11 cellular contexts compared by ENCODE assay signal in the genomic region with DNA sequence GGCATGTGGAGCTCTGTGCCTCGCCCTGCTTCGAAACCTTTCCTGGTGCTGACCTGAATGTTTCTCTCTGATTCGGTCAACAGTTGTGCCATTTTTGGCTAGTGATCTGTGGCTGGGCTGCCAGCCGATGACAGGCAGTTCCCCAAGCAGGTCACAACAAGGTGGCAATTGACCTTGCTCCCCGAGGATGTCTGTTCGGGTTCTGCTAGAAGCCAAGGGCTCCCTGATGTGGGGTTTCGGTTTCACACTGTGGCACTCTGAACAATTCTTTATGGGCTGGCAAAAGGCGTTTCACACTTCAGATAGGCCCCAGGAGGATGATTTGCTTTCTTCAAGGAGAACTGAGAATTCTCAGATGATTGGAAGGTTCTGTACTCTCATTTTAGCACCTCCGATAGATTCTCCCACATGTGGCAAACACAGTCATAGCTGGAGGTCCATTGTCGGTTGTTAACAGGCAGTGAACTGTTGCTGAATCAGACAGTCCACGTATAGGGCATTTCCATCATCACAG.
DNase-seq lines count a peak whose midpoint lies in the region; ATAC-seq lines count a peak whose summit lies in the region.
"Had no signal": no experiment of that assay in that cellular context is flagged by ENCODE, and none has a peak within 500 bp of the region (broad histone marks: within the 10 kb centered on the region; RNA-seq: fewer than 3 reads in every experiment).

No MANE protein-coding gene starts in this region.

- no peak for DNase-seq in Right ventricle myocardium superior
- DNase-seq in cardiac septum (ENCODE audit: low spot score) = no peak
- DNase-seq in NCI-H1930 (lab: John Stamatoyannopoulos, UW) = no peak
- no peak for DNase-seq in NCI-H1417 treated with DMSO at 0.1 percent for 48 hours (lab: John Stamatoyannopoulos, UW)
- DNase-seq in DMS114 treated with DMSO at 0.1 percent for 48 hours (lab: John Stamatoyannopoulos, UW; ENCODE audit: unreplicated experiment) = no peak
- DNase-seq: NCI-H1092, tibial artery had no signal

- peaks cover 16% of the 10 kb centered on the region for H3K27me3 Mint-ChIP-seq in stimulated activated memory B cell treated with anti-CD40 and anti-IgM and Interleukin-4, amounts not matched to agents 10 μg/mL and 1 μg/mL and 100 μg/mL, for 72 hours

- intact Hi-C loops in Right ventricle myocardium superior (cut with DNase I) = no loop called here
- intact Hi-C loops in cardiac septum (cut with DNase I) = no loop called here

- ATAC-seq in Right ventricle myocardium superior (ENCODE audit: poor library complexity) (peak; percentile 62), HG02588 (IDR thresholded peaks at IDR 0.05; ENCODE audit: unreplicated experiment) (peak; percentile 90), HG03565 (IDR thresholded peaks at IDR 0.05; ENCODE audit: unreplicated experiment) (peak; percentile 84)
- peak; percentile 71 for ATAC-seq in stimulated activated memory B cell treated with anti-CD40 and anti-IgM and Interleukin-4, amounts not matched to agents 10 μg/mL and 1 μg/mL and 100 μg/mL, for 72 hours
- ATAC-seq: Panc1 had no signal

- H3K36me3 Mint-ChIP-seq in stimulated activated memory B cell treated with anti-CD40 and anti-IgM and Interleukin-4, amounts not matched to agents 10 μg/mL and 1 μg/mL and 100 μg/mL, for 72 hours = no peaks in the 10 kb centered on the region

- peaks cover 7% of the 10 kb centered on the region for H3K9me3 Mint-ChIP-seq in stimulated activated memory B cell treated with anti-CD40 and anti-IgM and Interleukin-4, amounts not matched to agents 10 μg/mL and 1 μg/mL and 100 μg/mL, for 72 hours

- H3K27ac Mint-ChIP-seq in stimulated activated memory B cell treated with anti-CD40 and anti-IgM and Interleukin-4, amounts not matched to agents 10 μg/mL and 1 μg/mL and 100 μg/mL, for 72 hours = no peak overlapping the region

- H3K4me1 Mint-ChIP-seq in stimulated activated memory B cell treated with anti-CD40 and anti-IgM and Interleukin-4, amounts not matched to agents 10 μg/mL and 1 μg/mL and 100 μg/mL, for 72 hours = peaks cover 12% of the 10 kb centered on the region

- H3K4me3 Mint-ChIP-seq in stimulated activated memory B cell treated with anti-CD40 and anti-IgM and Interleukin-4, amounts not matched to agents 10 μg/mL and 1 μg/mL and 100 μg/mL, for 72 hours = peak overlapping the region; percentile 66
